2 cellular contexts compared by ENCODE assay signal in the genomic region with DNA sequence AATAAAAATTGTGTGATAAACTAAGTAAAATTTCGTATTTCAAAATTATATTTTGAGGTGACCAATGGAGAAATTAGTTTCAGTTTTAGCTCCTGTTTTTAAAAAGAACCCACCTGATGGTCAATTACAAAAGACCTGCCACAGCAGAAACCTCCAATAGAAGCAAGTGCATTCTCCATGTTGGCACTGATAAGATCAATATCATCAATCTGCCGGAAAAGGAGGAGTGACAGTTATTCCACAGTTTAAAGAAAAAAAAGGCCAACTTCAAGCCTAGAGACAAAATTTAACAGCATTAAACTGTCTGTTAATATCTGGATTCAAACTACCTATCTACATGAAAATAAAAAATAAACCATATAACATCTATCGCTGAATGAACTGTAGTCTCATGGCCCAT.
TF ChIP-seq lines count a peak whose summit lies in the region.

No MANE protein-coding gene starts in this region.

TF ChIP-seq in A549, 52 proteins besides CTCF, POLR2A, EP300 and RAD21 (continued from another document):
- TF ChIP-seq BHLHE40 (IDR thresholded peaks at IDR 0.05; ENCODE audit: low read depth, low read length): no peak
- no peak for TF ChIP-seq EHMT2 (IDR thresholded peaks at IDR 0.05; ENCODE audit: low read depth)
- no peak for TF ChIP-seq FOSL2 (IDR thresholded peaks at IDR 0.05)
- no peak for TF ChIP-seq FOSL2 (CRISPR knock-in tag; IDR thresholded peaks at IDR 0.05)
- no peak for TF ChIP-seq HOXA7 (CRISPR knock-in tag; IDR thresholded peaks at IDR 0.05)
- TF ChIP-seq PBX3 (IDR thresholded peaks at IDR 0.05): no peak
- no peak for TF ChIP-seq KDM1A (IDR thresholded peaks at IDR 0.05; ENCODE audit: low read depth)
- TF ChIP-seq RCOR1 (IDR thresholded peaks at IDR 0.05; ENCODE audit: low read depth, low read length): no peak
- TF ChIP-seq, protein P1, sequence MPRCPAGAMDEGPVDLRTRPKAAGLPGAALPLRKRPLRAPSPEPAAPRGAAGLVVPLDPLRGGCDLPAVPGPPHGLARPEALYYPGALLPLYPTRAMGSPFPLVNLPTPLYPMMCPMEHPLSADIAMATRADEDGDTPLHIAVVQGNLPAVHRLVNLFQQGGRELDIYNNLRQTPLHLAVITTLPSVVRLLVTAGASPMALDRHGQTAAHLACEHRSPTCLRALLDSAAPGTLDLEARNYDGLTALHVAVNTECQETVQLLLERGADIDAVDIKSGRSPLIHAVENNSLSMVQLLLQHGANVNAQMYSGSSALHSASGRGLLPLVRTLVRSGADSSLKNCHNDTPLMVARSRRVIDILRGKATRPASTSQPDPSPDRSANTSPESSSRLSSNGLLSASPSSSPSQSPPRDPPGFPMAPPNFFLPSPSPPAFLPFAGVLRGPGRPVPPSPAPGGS (IDR thresholded peaks at IDR 0.05): no peak
- no peak for TF ChIP-seq NPAS2 (CRISPR knock-in tag; IDR thresholded peaks at IDR 0.05; ENCODE audit: borderline replicate concordance)
- no peak for TF ChIP-seq NFE2L2 (conservative IDR thresholded peaks at IDR 0.05; ENCODE audit: low read length)
- TF ChIP-seq RNF2 (IDR thresholded peaks at IDR 0.05; ENCODE audit: borderline replicate concordance, low read depth): no peak
- no peak for TF ChIP-seq JUNB (IDR thresholded peaks at IDR 0.05)
- no peak for TF ChIP-seq NR3C1 (IDR thresholded peaks at IDR 0.05)

TF ChIP-seq in GM23338, 12 proteins besides CTCF, POLR2A, EP300 and RAD21 (continued from another document):
- TF ChIP-seq JUNB (IDR thresholded peaks at IDR 0.05; ENCODE audit: unreplicated experiment) (no peak), EZH2phosphoT487 (IDR thresholded peaks at IDR 0.05; ENCODE audit: unreplicated experiment) (no peak)
- TF ChIP-seq, protein P2, sequence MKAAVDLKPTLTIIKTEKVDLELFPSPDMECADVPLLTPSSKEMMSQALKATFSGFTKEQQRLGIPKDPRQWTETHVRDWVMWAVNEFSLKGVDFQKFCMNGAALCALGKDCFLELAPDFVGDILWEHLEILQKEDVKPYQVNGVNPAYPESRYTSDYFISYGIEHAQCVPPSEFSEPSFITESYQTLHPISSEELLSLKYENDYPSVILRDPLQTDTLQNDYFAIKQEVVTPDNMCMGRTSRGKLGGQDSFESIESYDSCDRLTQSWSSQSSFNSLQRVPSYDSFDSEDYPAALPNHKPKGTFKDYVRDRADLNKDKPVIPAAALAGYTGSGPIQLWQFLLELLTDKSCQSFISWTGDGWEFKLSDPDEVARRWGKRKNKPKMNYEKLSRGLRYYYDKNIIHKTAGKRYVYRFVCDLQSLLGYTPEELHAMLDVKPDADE (IDR thresholded peaks at IDR 0.05): no peak
